ENCODE assay signal across 8 cellular contexts in genomic region chr19:49546825-49547565, GRCh38. TPM values are rescaled to one million over a fixed set of nuclear protein-coding genes. Genes with fewer than 3 reads are reported as not detected.
A peak's percentile ranks its signal among the peaks of the same experiment; 100 is the strongest.
DNase-seq lines count a peak whose midpoint lies in the region; ATAC-seq and TF ChIP-seq lines count a peak whose summit lies in the region.

No MANE protein-coding gene starts in this region.

- intact Hi-C loops in sciatic nerve (cut with DNase I): no loop called here

- no peak overlapping the region for H3K4me3 ChIP-seq in astrocyte of the spinal cord (ENCODE audit: low read depth, low read length)

- peak; percentile 91 for ATAC-seq in sciatic nerve
- ATAC-seq in GM19328 (IDR thresholded peaks at IDR 0.05; ENCODE audit: unreplicated experiment): no peak

- peak; percentile 77 for TF ChIP-seq CTCF in astrocyte of the spinal cord (IDR thresholded peaks at IDR 0.05; ENCODE audit: low read depth, low read length)

- DNase-seq in activated gamma-delta T cell treated with Interleukin-2 at 50 U/mL for 16 hours (peak; percentile 70), activated gamma-delta T cell (lab: John Stamatoyannopoulos, UW) (no peak), NCI-H146 (lab: John Stamatoyannopoulos, UW) (peak; percentile 88), SW 1271 (lab: John Stamatoyannopoulos, UW) (peak; percentile 28 to 80), astrocyte of the spinal cord (ENCODE audit: low read depth, low spot score) (peak; percentile 85), hepatic stellate cell (ENCODE audit: low spot score) (peak; percentile 87), sciatic nerve (ENCODE audit: low spot score) (peak; percentile 81)

- in situ Hi-C loops in astrocyte of the spinal cord (cut with HindIII; ENCODE audit: low sequenced_read_pairs): no loop called here

RNA-seq across cellular contexts. Expression of gene RCN3, which starts 19.2 kb away (rescaled TPM):
- total RNA-seq in sciatic nerve: 48.5 TPM

RNA-seq across cellular contexts. Expression of gene NOSIP, which starts 33.4 kb away (rescaled TPM):
- 41.7 TPM for total RNA-seq in sciatic nerve

RNA-seq across cellular contexts. Expression of gene PRRG2, which starts 34.1 kb away (rescaled TPM):
- total RNA-seq in sciatic nerve: 1.7 TPM

RNA-seq across cellular contexts. Expression of gene FCGRT, which starts 34.5 kb away (rescaled TPM):
- total RNA-seq in sciatic nerve: 263 TPM

RNA-seq across cellular contexts. Expression of gene PRR12, which starts 44.0 kb away (rescaled TPM):
- 37.0 TPM for total RNA-seq in sciatic nerve
